ENCODE assay signal across 26 cellular contexts in the genomic region with DNA sequence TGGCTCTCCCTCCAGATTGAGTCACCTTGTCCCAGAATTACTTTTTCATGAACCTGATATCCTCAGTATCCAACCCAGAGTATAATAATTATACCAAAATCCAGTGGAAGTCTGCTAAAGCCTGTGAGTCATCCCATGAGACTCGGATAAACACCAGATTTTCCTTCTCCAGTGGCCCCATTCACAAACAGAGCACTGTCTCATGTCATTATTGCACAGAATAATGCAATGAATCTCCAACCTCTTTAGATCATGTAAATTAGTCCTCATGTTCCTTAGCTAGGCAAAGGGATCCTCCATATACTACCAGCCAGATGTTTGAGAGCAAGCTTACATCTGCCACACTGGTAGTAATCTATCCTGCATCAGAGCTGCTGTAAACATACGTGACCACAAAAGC.
A peak's percentile ranks its signal among the peaks of the same experiment; 100 is the strongest.
DNase-seq lines count a peak whose midpoint lies in the region; ATAC-seq and TF ChIP-seq lines count a peak whose summit lies in the region.
"Had no signal": no experiment of that assay in that cellular context is flagged by ENCODE, and none has a peak within 500 bp of the region (broad histone marks: within the 10 kb centered on the region; RNA-seq: fewer than 3 reads in every experiment).

No MANE protein-coding gene starts in this region.

- H3K36me3 ChIP-seq in psoas muscle (ENCODE audit: insufficient read depth in 1 of 2, low read depth in 1 of 2) (no peaks in the 10 kb centered on the region), lower lobe of right lung (no peaks in the 10 kb centered on the region)
- H3K36me3 ChIP-seq: gastrocnemius medialis, prostate gland, suprapubic skin, WERI-Rb-1 had no signal

- H3K27me3 ChIP-seq in psoas muscle (ENCODE audit: insufficient read depth in 3 of 3, low read length in 2 of 3) (no peaks in the 10 kb centered on the region), lower lobe of right lung (ENCODE audit: low read depth) (no peaks in the 10 kb centered on the region)
- H3K27me3 ChIP-seq: gastrocnemius medialis, suprapubic skin had no signal

- H3K9me3 ChIP-seq in psoas muscle (no peaks in the 10 kb centered on the region), lower lobe of right lung (no peaks in the 10 kb centered on the region)
- H3K9me3 ChIP-seq: gastrocnemius medialis, prostate gland, suprapubic skin had no signal

- 56 to 77% (median 69%) methylated on average over 2 of the region's 2 CpGs for WGBS in psoas muscle, 3 donors

- no peaks in the 10 kb centered on the region for H3K4me1 ChIP-seq in psoas muscle
- H3K4me1 ChIP-seq in lower lobe of right lung: no peaks in the 10 kb centered on the region
- H3K4me1 ChIP-seq: gastrocnemius medialis, prostate gland, suprapubic skin had no signal

- CTCF ChIA-PET in RWPE1 (lab: Yijun Ruan, JAX): no interaction called here

- intact Hi-C loops in psoas muscle (cut with DNase I): no loop called here
- intact Hi-C loops in lower lobe of right lung (cut with DNase I): no loop called here

- POLR2A ChIA-PET in RWPE1 (lab: Yijun Ruan, JAX; ENCODE audit: low non-redundant PET): no interaction called here

- TF ChIP-seq CTCF in AG09309 (IDR thresholded peaks at IDR 0.05; ENCODE audit: control insufficient read depth, insufficient read depth, low read depth, low read length, missing control alignments): no peak
- no peak for TF ChIP-seq CTCF in fibroblast of villous mesenchyme (IDR thresholded peaks at IDR 0.05; ENCODE audit: insufficient read depth, low read depth, low read length)
- no peak for TF ChIP-seq CTCF in RWPE1 (conservative IDR thresholded peaks at IDR 0.05; ENCODE audit: low read depth)
- TF ChIP-seq CTCF in psoas muscle (IDR thresholded peaks at IDR 0.05): no peak
- no peak for TF ChIP-seq CTCF in lower lobe of right lung (IDR thresholded peaks at IDR 0.05)

- ATAC-seq in psoas muscle (no peak), lower lobe of right lung (no peak), HG03432 (IDR thresholded peaks at IDR 0.05; ENCODE audit: unreplicated experiment) (no peak)
- ATAC-seq: gastrocnemius medialis, PC-3 had no signal

- no peak overlapping the region for H3K27ac ChIP-seq in RWPE1
- no peak overlapping the region for H3K27ac ChIP-seq in psoas muscle
- no peak overlapping the region for H3K27ac ChIP-seq in lower lobe of right lung
- H3K27ac ChIP-seq: epithelial cell of prostate, gastrocnemius medialis, prostate gland, suprapubic skin, WERI-Rb-1 had no signal

- DNase-seq in AG09309 (ENCODE audit: low read depth) (peak; percentile 42), GM03348 (ENCODE audit: low spot score) (peak; percentile 41), RPMI7951 (ENCODE audit: low read depth) (peak; percentile 49), fibroblast of villous mesenchyme (ENCODE audit: low read depth) (peak; percentile 1), RWPE1 (ENCODE audit: low spot score) (no peak), psoas muscle (no peak), lower lobe of right lung (no peak)
- DNase-seq: activated CD4-positive, alpha-beta T cell treated with anti-CD3 and anti-CD28 coated beads, Interleukin-2, amount 10 ng/mL, durations not matched to agents 24 days and 14 days; activated T-cell treated with anti-CD3 and anti-CD28 coated beads, Interleukin-2, amount 50 U/mL, for 24 hours; CD4-positive, alpha-beta memory T cell; effector CD4-positive, alpha-beta T cell; gastrocnemius medialis; HCEC 1CT; hypothalamus; immature natural killer cell; left colon; NCI-H526; NK-92 treated with Interleukin-12 subunit alpha and Interleukin-12 subunit beta, amount 100 ng/mL, for 24 hours; PC-3; SHP77; stimulated activated naive CD4-positive, alpha-beta T cell; WERI-Rb-1 had no signal

- H3K4me3 ChIP-seq in AG09309 (ENCODE audit: control insufficient read depth, low read depth, low read length): no peak overlapping the region
- no peak overlapping the region for H3K4me3 ChIP-seq in fibroblast of villous mesenchyme (ENCODE audit: low read depth, low read length)
- no peak overlapping the region for H3K4me3 ChIP-seq in psoas muscle
- H3K4me3 ChIP-seq in lower lobe of right lung: no peak overlapping the region
- H3K4me3 ChIP-seq: gastrocnemius medialis, prostate gland, suprapubic skin had no signal

Comparison
In these comparisons a context has a peak if more than half of its experiments do, and no peak if none do; other contexts are left out.
1. DNase-seq: peak in AG09309 (single experiment), GM03348 (single experiment), RPMI7951 (single experiment) and fibroblast of villous mesenchyme (single experiment); none in RWPE1 (single experiment), psoas muscle (0 of 2) and lower lobe of right lung (single experiment).